18 cellular contexts compared by ENCODE assay signal in the genomic region with DNA sequence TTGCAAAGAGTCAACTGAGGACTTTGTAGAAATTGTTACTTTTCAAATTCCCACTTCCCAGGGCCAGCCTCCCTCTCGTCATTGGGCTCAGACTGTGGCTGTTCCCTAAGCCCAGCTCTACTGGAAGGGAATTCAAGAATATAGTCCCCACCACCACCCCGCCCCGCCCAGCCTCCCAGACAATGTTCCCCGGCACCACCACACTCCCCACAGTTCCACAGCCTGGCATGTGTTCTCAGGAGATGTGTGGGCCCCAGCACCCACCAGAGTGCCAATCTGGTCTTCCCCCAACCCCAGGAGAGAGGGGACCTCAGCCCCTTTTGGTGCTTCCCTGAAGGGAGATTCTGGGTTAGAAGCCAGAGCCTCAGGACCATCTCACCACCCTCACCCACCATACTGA.
A peak's percentile ranks its signal among the peaks of the same experiment; 100 is the strongest.
DNase-seq lines count a peak whose midpoint lies in the region; ATAC-seq and TF ChIP-seq lines count a peak whose summit lies in the region.
"Had no signal": no experiment of that assay in that cellular context is flagged by ENCODE, and none has a peak within 500 bp of the region (broad histone marks: within the 10 kb centered on the region; RNA-seq: fewer than 3 reads in every experiment).

No MANE protein-coding gene starts in this region.

- CTCF ChIA-PET in HCT116 (lab: Charles Lee) = interaction anchor here (1.2 kb wide), 1 partner anchor 248 kb away, joined by 3 read pairs; no protein-coding TSS in a partner anchor

- peak overlapping the region in 1 of 2 experiments; percentile 93 for H3K14ac ChIP-seq in mesenchymal stem cell (ENCODE audit: low read length in 2 of 2)

- peak overlapping the region; percentile 85 for H2AK5ac ChIP-seq in mesenchymal stem cell (ENCODE audit: low read length, severe bottlenecking)

- no peaks in the 10 kb centered on the region for H3K27me3 ChIP-seq in HCT116 (ENCODE audit: insufficient read depth, low read length)
- no peaks in the 10 kb centered on the region for H3K27me3 ChIP-seq in breast epithelium
- no peaks in the 10 kb centered on the region for H3K27me3 ChIP-seq in mesenchymal stem cell (ENCODE audit: control insufficient read depth in 1 of 2, insufficient read depth in 1 of 2, low read length in 2 of 2)
- no peaks in the 10 kb centered on the region for H3K27me3 ChIP-seq in stomach smooth muscle (ENCODE audit: control insufficient read depth in 1 of 2, insufficient read depth in 2 of 2, low read length in 2 of 2)

- 92% methylated on average over 4 of the region's 4 CpGs for WGBS in mesenchymal stem cell

- DNase-seq in HCT116 (ENCODE audit: low read depth, low spot score) (no peak), breast epithelium (ENCODE audit: low spot score in 2 of 2) (no peak), mesenchymal stem cell (no peak), globus pallidus (ENCODE audit: low spot score) (no peak), T1000 (lab: John Stamatoyannopoulos, UW) (no peak)
- DNase-seq in stimulated activated naive CD4-positive, alpha-beta T cell treated with Interleukin-2 at 50 U/mL for 16 hours (lab: John Stamatoyannopoulos, UW) = no peak
- DNase-seq: activated CD4-positive, alpha-beta T cell treated with anti-CD3 and anti-CD28 coated beads for 36 hours; activated T-cell treated with anti-CD3 and anti-CD28 coated beads for 4 hours; DMS53; naive thymus-derived CD8-positive, alpha-beta T cell; NCI-H1694; NCI-H526; stimulated activated naive B cell treated with anti-CD40 and anti-IgM and Interleukin-4, amounts not matched to agents 10 μg/mL and 1 μg/mL and 100 μg/mL, for 72 hours; T-helper 2 cell had no signal

- no peak for TF ChIP-seq RAD21 in HCT116 (IDR thresholded peaks at IDR 0.05; ENCODE audit: low read depth)

- TF ChIP-seq CTCF in HCT116 (IDR thresholded peaks at IDR 0.05 in 2 of 3, conservative IDR thresholded peaks at IDR 0.05 in 1 of 3; ENCODE audit: borderline replicate concordance in 1 of 3, insufficient read depth in 1 of 3, low read depth in 2 of 3, low read length in 2 of 3) (no peak), breast epithelium (IDR thresholded peaks at IDR 0.05) (no peak)

- peak overlapping the region; percentile 67 for H4K91ac ChIP-seq in mesenchymal stem cell (ENCODE audit: low read length)

- ATAC-seq in HCT116 (no peak), GM18858 (IDR thresholded peaks at IDR 0.05; ENCODE audit: unreplicated experiment) (no peak)
- ATAC-seq: activated CD4-positive, alpha-beta T cell treated with anti-CD3 and anti-CD28 coated beads for 36 hours; activated naive CD4-positive, alpha-beta T cell treated with anti-CD3 and anti-CD28 coated beads, Interleukin-2, amount 50 U/mL, for 72 hours; naive thymus-derived CD8-positive, alpha-beta T cell had no signal

- H3K79me2 ChIP-seq in HCT116 (ENCODE audit: insufficient read depth, low read length) = no peaks in the 10 kb centered on the region

- no peaks in the 10 kb centered on the region for H3K36me3 ChIP-seq in HCT116 (ENCODE audit: control insufficient read depth in 1 of 2, insufficient read depth in 2 of 2, low read length in 2 of 2)
- no peaks in the 10 kb centered on the region for H3K36me3 ChIP-seq in breast epithelium
- no peaks in the 10 kb centered on the region for H3K36me3 ChIP-seq in mesenchymal stem cell (ENCODE audit: control insufficient read depth in 1 of 2, insufficient read depth in 2 of 2, low read depth in 1 of 2, low read length in 2 of 2)
- peaks cover 9 to 13% of the 10 kb centered on the region in 2 donors for H3K36me3 ChIP-seq in stomach smooth muscle (ENCODE audit: control insufficient read depth in 2 of 2, insufficient read depth in 2 of 2, low read length in 2 of 2)

- RAD21 ChIA-PET in HCT116 (lab: Charles Lee; ENCODE audit: low non-redundant PET in 1 of 2, low total read pairs in 2 of 2, uncharacterized antibody in 2 of 2, unreplicated experiment in 2 of 2) = no interaction called here

- intact Hi-C loops in HCT116 (cut with micrococcal nuclease) (no loop called here), breast epithelium (cut with DNase I; ENCODE audit: low total_unique reads) (no loop called here)

- TF ChIP-seq POLR2A in HCT116 (IDR thresholded peaks at IDR 0.05; ENCODE audit: borderline replicate concordance, extremely low read depth, insufficient read depth, insufficient read length) (no peak), breast epithelium (IDR thresholded peaks at IDR 0.05) (no peak)

- H3K4me2 ChIP-seq in HCT116 (ENCODE audit: low read length) (peak overlapping the region; percentile 73), mesenchymal stem cell (ENCODE audit: low read length, poor library complexity, severe bottlenecking) (no peak overlapping the region)

- peak overlapping the region; percentile 24 to 39 for H3K4ac ChIP-seq in mesenchymal stem cell (ENCODE audit: low read depth in 1 of 2, low read length in 2 of 2)

- no peaks in the 10 kb centered on the region for H3K79me1 ChIP-seq in mesenchymal stem cell (replicated peaks; ENCODE audit: low read length, poor library complexity, severe bottlenecking)

- H2BK15ac ChIP-seq in mesenchymal stem cell (ENCODE audit: low read depth, poor library complexity, severe bottlenecking) = peak overlapping the region; percentile 46

- no peak overlapping the region for H4K8ac ChIP-seq in mesenchymal stem cell (ENCODE audit: low read length)

- POLR2A ChIA-PET in HCT116 (lab: Charles Lee) = no interaction called here

- H3K27ac ChIP-seq in HCT116 (ENCODE audit: low read depth, low read length) = no peak overlapping the region
- peak overlapping the region; percentile 95 for H3K27ac ChIP-seq in breast epithelium
- H3K27ac ChIP-seq in mesenchymal stem cell (ENCODE audit: low read length, poor library complexity, severe bottlenecking) = no peak overlapping the region
- peak overlapping the region; percentile 95 for H3K27ac ChIP-seq in stomach smooth muscle (ENCODE audit: low read length)
- H3K27ac ChIP-seq: HL-60 had no signal

- 0 out of 2 replicates have a peak overlapping the region, but pooled peaks have one; percentile 34 for H3K9ac ChIP-seq in HCT116 (ENCODE audit: low read length)
- peak overlapping the region; percentile 64 for H3K9ac ChIP-seq in mesenchymal stem cell (ENCODE audit: low read length)
- no peak overlapping the region for H3K9ac ChIP-seq in stomach smooth muscle (ENCODE audit: low read length in 2 of 2)

- H3K23ac ChIP-seq in mesenchymal stem cell (ENCODE audit: low read length in 2 of 2) = no peak overlapping the region

- H2BK120ac ChIP-seq in mesenchymal stem cell (ENCODE audit: low read depth, low read length) = peak overlapping the region; percentile 87

- H3K4me3 ChIP-seq in HCT116 (replicated peaks in 1 of 2; ENCODE audit: low read depth in 1 of 2, low read length in 2 of 2) (no peak overlapping the region), breast epithelium (no peak overlapping the region), mesenchymal stem cell (ENCODE audit: insufficient read depth in 1 of 2, low read depth in 1 of 2, low read length in 2 of 2) (no peak overlapping the region), stomach smooth muscle (ENCODE audit: low read length in 2 of 2) (no peak overlapping the region)

- peak overlapping the region; percentile 38 to 86 for H3K18ac ChIP-seq in mesenchymal stem cell (ENCODE audit: low read depth in 1 of 2, low read length in 2 of 2)

- no peaks in the 10 kb centered on the region for H4K20me1 ChIP-seq in HCT116 (ENCODE audit: insufficient read depth)

- peak overlapping the region; percentile 44 to 98 for H2BK12ac ChIP-seq in mesenchymal stem cell (ENCODE audit: low read length in 2 of 2)

- H2BK5ac ChIP-seq in mesenchymal stem cell (ENCODE audit: low read depth, low read length, poor library complexity, severe bottlenecking) = no peak overlapping the region

- BruUV-seq in HCT116 (replicated peaks; lab: Mats Ljungman, UMichigan) = no TSS peak

- H3K9me2 ChIP-seq in HCT116 (ENCODE audit: insufficient read depth) = no peaks in the 10 kb centered on the region

- H3K9me3 ChIP-seq in HCT116 (ENCODE audit: control insufficient read depth in 1 of 2, insufficient read depth in 1 of 2, low read depth in 1 of 2, low read length in 2 of 2) (no peaks in the 10 kb centered on the region), breast epithelium (no peaks in the 10 kb centered on the region), mesenchymal stem cell (ENCODE audit: control insufficient read depth, low read length) (no peaks in the 10 kb centered on the region), stomach smooth muscle (ENCODE audit: control insufficient read depth in 2 of 2, low read length in 2 of 2) (no peaks in the 10 kb centered on the region)

- no peak overlapping the region for H2AFZ ChIP-seq in HCT116 (ENCODE audit: low read depth, low read length, poor library complexity, severe bottlenecking)
- H2AFZ ChIP-seq in mesenchymal stem cell (ENCODE audit: low read depth, low read length) = no peak overlapping the region

- peaks cover 25 to 81% of the 10 kb centered on the region in 2 experiments for H3K4me1 ChIP-seq in HCT116 (ENCODE audit: control insufficient read depth in 1 of 2, insufficient read depth in 2 of 2, low read length in 2 of 2)
- H3K4me1 ChIP-seq in breast epithelium = peaks cover 11% of the 10 kb centered on the region in 2 donors
- H3K4me1 ChIP-seq in mesenchymal stem cell (ENCODE audit: control insufficient read depth, insufficient read depth, low read depth, low read length) = peaks cover 39% of the 10 kb centered on the region
- peaks cover 46% of the 10 kb centered on the region for H3K4me1 ChIP-seq in stomach smooth muscle (ENCODE audit: control insufficient read depth, insufficient read depth, low read length)

TF ChIP-seq in HCT116, 20 proteins besides CTCF, POLR2A, EP300 and RAD21 (continues in another document):
- TF ChIP-seq ELF1 (IDR thresholded peaks at IDR 0.05; ENCODE audit: borderline replicate concordance, low read depth) (no peak), POLR2AphosphoS5 (IDR thresholded peaks at IDR 0.05; ENCODE audit: low read depth, low read length) (no peak), CBX3 (IDR thresholded peaks at IDR 0.05; ENCODE audit: low read depth) (no peak), TCF7L2 (IDR thresholded peaks at IDR 0.05; ENCODE audit: borderline replicate concordance, extremely low read depth, insufficient read depth, insufficient read length) (no peak), SRF (IDR thresholded peaks at IDR 0.05; ENCODE audit: low read depth) (no peak), EGR1 (IDR thresholded peaks at IDR 0.05; ENCODE audit: low read depth) (no peak), ZNF274 (IDR thresholded peaks at IDR 0.05; ENCODE audit: low read depth, low read length) (no peak)

Comparison
In these comparisons a context has a peak if more than half of its experiments do, and no peak if none do; other contexts are left out.
1. H3K27ac ChIP-seq: peak in breast epithelium (2 of 2) and stomach smooth muscle (single experiment); none in HCT116 (single experiment) and mesenchymal stem cell (single experiment).
2. H3K9ac ChIP-seq: peak in HCT116 (single experiment) and mesenchymal stem cell (single experiment); none in stomach smooth muscle (0 of 2).